In genomic region chr16:9053006-9053601, GRCh38 we compare ENCODE assay signal across 9 cellular contexts. TPM values are rescaled to one million over a fixed set of nuclear protein-coding genes. Genes with fewer than 3 reads are reported as not detected.
DNase-seq lines count a peak whose midpoint lies in the region; ATAC-seq, FAIRE-seq and TF ChIP-seq lines count a peak whose summit lies in the region.
"Had no signal": no experiment of that assay in that cellular context is flagged by ENCODE, and none has a peak within 500 bp of the region (broad histone marks: within the 10 kb centered on the region; RNA-seq: fewer than 3 reads in every experiment).

No MANE protein-coding gene starts in this region.

- H2AFZ ChIP-seq in neuron (ENCODE audit: low read depth, low read length) = peak overlapping the region; percentile 77

- DNase-seq in AG08396 (ENCODE audit: low spot score) = peak; percentile 63
- DNase-seq in H54 (ENCODE audit: insufficient read length, low spot score) = no peak
- peak; percentile 78 for DNase-seq in OCI-M1 (lab: John Stamatoyannopoulos, UW)
- DNase-seq in fibroblast of mammary gland (ENCODE audit: low read depth) = peak; percentile 55
- DNase-seq in AML-193 (lab: John Stamatoyannopoulos, UW) = no peak
- no peak for DNase-seq in esophagus squamous epithelium (lab: John Stamatoyannopoulos, UW)
- DNase-seq: activated T-cell treated with anti-CD3 and anti-CD28 coated beads, Interleukin-2, amount 50 U/mL, for 4 hours had no signal

- ATAC-seq in GM18517 (IDR thresholded peaks at IDR 0.05; ENCODE audit: unreplicated experiment) = no peak

- FAIRE-seq in H54 (lab: Jason Lieb, UNC) = peak; percentile 23

- TF ChIP-seq CTCF in fibroblast of mammary gland (conservative IDR thresholded peaks at IDR 0.05; ENCODE audit: control insufficient read depth, insufficient read depth, low read depth, low read length) = no peak
- TF ChIP-seq CTCF in esophagus squamous epithelium (IDR thresholded peaks at IDR 0.05) = no peak

- no peaks in the 10 kb centered on the region for H3K9me3 ChIP-seq in neuron (ENCODE audit: low read length)
- no peaks in the 10 kb centered on the region for H3K9me3 ChIP-seq in esophagus squamous epithelium

- peaks cover under 1% of the 10 kb centered on the region for H3K4me1 ChIP-seq in neuron (ENCODE audit: insufficient read depth, low read length)
- H3K4me1 ChIP-seq in esophagus squamous epithelium = peaks cover under 1 to 14% (median 3%) of the 10 kb centered on the region in 3 donors

- no peaks in the 10 kb centered on the region for H3K36me3 ChIP-seq in neuron (ENCODE audit: insufficient read depth, low read length)
- H3K36me3 ChIP-seq in esophagus squamous epithelium = no peaks in the 10 kb centered on the region

- no peak for TF ChIP-seq POLR2A in H54 (IDR thresholded peaks at IDR 0.05; ENCODE audit: low read depth, low read length)
- TF ChIP-seq POLR2A in esophagus squamous epithelium (IDR thresholded peaks at IDR 0.05) = no peak

- H3K27me3 ChIP-seq in neuron (ENCODE audit: insufficient read depth, low read length) (no peaks in the 10 kb centered on the region), esophagus squamous epithelium (no peaks in the 10 kb centered on the region)

- intact Hi-C loops in esophagus squamous epithelium (cut with DNase I) = no loop called here

- H3K4me3 ChIP-seq in fibroblast of mammary gland (ENCODE audit: control insufficient read depth, low read depth, low read length) = no peak overlapping the region
- peak overlapping the region; percentile 47 for H3K4me3 ChIP-seq in neuron (ENCODE audit: low read length)
- H3K4me3 ChIP-seq in esophagus squamous epithelium = no peak overlapping the region

- 41 to 47% methylated on average over 8 to 9 of the region's 9 CpGs for WGBS in esophagus squamous epithelium, 2 donors

- H3K27ac ChIP-seq in esophagus squamous epithelium = no peak overlapping the region

RNA-seq across cellular contexts. Expression of gene HAPSTR1, which starts 38.3 kb away (rescaled TPM):
- 10 to 100 TPM; 37.8 to 59.8 (median 47.0) TPM for total RNA-seq in esophagus squamous epithelium

Comparison
In these comparisons a context has a peak if more than half of its experiments do, and no peak if none do; other contexts are left out.
1. DNase-seq: peak in AG08396 (single experiment), OCI-M1 (single experiment) and fibroblast of mammary gland (single experiment); none in H54 (single experiment), AML-193 (0 of 2) and esophagus squamous epithelium (single experiment).